In genomic region chr1:33470495-33471012, GRCh38 we compare ENCODE assay signal across 8 cellular contexts. TPM values are rescaled to one million over a fixed set of nuclear protein-coding genes. Genes with fewer than 3 reads are reported as not detected.
A peak's percentile ranks its signal among the peaks of the same experiment; 100 is the strongest.
DNase-seq lines count a peak whose midpoint lies in the region; ATAC-seq, FAIRE-seq and TF ChIP-seq lines count a peak whose summit lies in the region.

No MANE protein-coding gene starts in this region.

- peak; percentile 48; the same call in 1 of the 2 replicates for TF ChIP-seq RAD21 in HepG2 (CRISPR knock-in tag; IDR thresholded peaks at IDR 0.05)

- no peak for TF ChIP-seq EP300 in HepG2 (IDR thresholded peaks at IDR 0.05; ENCODE audit: low read depth in 2 of 2, low read length in 2 of 2)
- no peak for TF ChIP-seq EP300 in HepG2 (CRISPR knock-in tag; IDR thresholded peaks at IDR 0.05; ENCODE audit: borderline replicate concordance)

- no peak overlapping the region for H3K27ac ChIP-seq in colonic mucosa
- H3K27ac ChIP-seq in HepG2 (ENCODE audit: extremely low read length, insufficient read depth, low read length) = no peak overlapping the region

- no peak overlapping the region for H3K4me3 ChIP-seq in colonic mucosa
- no peak overlapping the region for H3K4me3 ChIP-seq in HepG2 (replicated peaks in 1 of 3; ENCODE audit: insufficient read depth in 1 of 3, low read depth in 2 of 3, low read length in 3 of 3)

- H3K79me2 ChIP-seq in HepG2 (ENCODE audit: insufficient read depth, low read length) = peaks cover 4% of the 10 kb centered on the region

- H3K36me3 ChIP-seq in colonic mucosa = no peaks in the 10 kb centered on the region
- no peaks in the 10 kb centered on the region for H3K36me3 ChIP-seq in HepG2 (replicated peaks in 1 of 2; ENCODE audit: control insufficient read depth in 1 of 2, insufficient read depth in 2 of 2, low read length in 2 of 2)

- BruUV-seq in HepG2 (replicated peaks; lab: Mats Ljungman, UMichigan) = no TSS peak

- TF ChIP-seq POLR2A in HepG2 (IDR thresholded peaks at IDR 0.05; ENCODE audit: insufficient read depth in 1 of 2, low read depth in 2 of 2, low read length in 2 of 2) = no peak

- POLR2A ChIA-PET in HepG2 (lab: Yijun Ruan, JAX) = no interaction called here

- peak overlapping the region; percentile 34; the same call in 1 of the 2 replicates for H3K4me2 ChIP-seq in HepG2 (ENCODE audit: low read depth, low read length)

- H3K27me3 ChIP-seq in colonic mucosa (no peaks in the 10 kb centered on the region), HepG2 (ENCODE audit: control insufficient read depth in 1 of 2, insufficient read depth in 2 of 2, low read length in 2 of 2) (peaks cover 0 to 3% of the 10 kb centered on the region in 2 experiments; a peak in 2 of 5 replicates)

- H4K20me1 ChIP-seq in HepG2 (ENCODE audit: insufficient read depth, low read length) = no peaks in the 10 kb centered on the region

- no peak overlapping the region for H3K9ac ChIP-seq in colonic mucosa (ENCODE audit: low read depth in 2 of 2, low read length in 2 of 2)
- no peak overlapping the region for H3K9ac ChIP-seq in HepG2 (ENCODE audit: insufficient read depth, low read depth, low read length)

- FAIRE-seq in HepG2 (lab: Jason Lieb, UNC) = peak; percentile 80

- no peaks in the 10 kb centered on the region for H3K4me1 ChIP-seq in colonic mucosa
- peaks cover 29% of the 10 kb centered on the region for H3K4me1 ChIP-seq in HepG2 (ENCODE audit: insufficient read depth, low read length)

- H3K9me3 ChIP-seq in colonic mucosa (no peaks in the 10 kb centered on the region), HepG2 (ENCODE audit: low read length) (no peaks in the 10 kb centered on the region)

- in situ Hi-C loops in HepG2 (cut with HindIII; ENCODE audit: extremely low pct_ligation_motif_present, low pct_unique_long_range_greater_than_20kb) = no loop called here

- intact Hi-C loops in colonic mucosa (cut with DNase I) (no loop called here), HepG2 (cut with micrococcal nuclease; ENCODE audit: unreplicated experiment) (loop anchor here (2.0 to 5.0 kb wide), 2 partner anchors 176 to 343 kb away; no protein-coding TSS in a partner anchor)

- no peak overlapping the region for H2AFZ ChIP-seq in HepG2 (ENCODE audit: low read length)

- TF ChIP-seq CTCF in colonic mucosa (IDR thresholded peaks at IDR 0.05) (peak; percentile 64), HepG2 (CRISPR knock-in tag; IDR thresholded peaks at IDR 0.05) (peak; percentile 87)

- CTCF ChIA-PET in HepG2 (lab: Yijun Ruan, JAX; ENCODE audit: low intra/inter-chr PET ratio, low total read pairs) = interaction anchor here (1.7 kb wide), 1 partner anchor 175 kb away, joined by 8 read pairs; no protein-coding TSS in a partner anchor

- WGBS in HepG2 (ENCODE audit: low lambda C conversion rate) = 7% methylated on average over 10 of the region's 11 CpGs

- peak; percentile 35 for ATAC-seq in HG02884 (IDR thresholded peaks at IDR 0.05; ENCODE audit: unreplicated experiment)
- peak; percentile 52 for ATAC-seq in HepG2
- no peak for ATAC-seq in GM21390 (IDR thresholded peaks at IDR 0.05; ENCODE audit: unreplicated experiment)

- peak; percentile 92 for DNase-seq in DMS 273 (lab: John Stamatoyannopoulos, UW; ENCODE audit: unreplicated experiment)
- peak; percentile 82 for DNase-seq in NCI-H345 (lab: John Stamatoyannopoulos, UW)
- peak; percentile 32 for DNase-seq in activated CD4-positive, alpha-beta T cell treated with anti-CD3 and anti-CD28 coated beads for 1 hour
- DNase-seq in colonic mucosa = peak; percentile 75
- DNase-seq in HepG2 (ENCODE audit: low spot score) = peak; percentile 60
- peak; percentile 54 for DNase-seq in stimulated activated CD4-positive, alpha-beta T cell treated with anti-CD3 and anti-CD28 coated beads, Interleukin-4, amount 100 ng/mL, for 24 hours

TF ChIP-seq in HepG2, 621 proteins besides CTCF, POLR2A, EP300 and RAD21 (continues in another document):
- TF ChIP-seq CHD2 (IDR thresholded peaks at IDR 0.05; ENCODE audit: low read depth, low read length) (no peak), ZNF292 (CRISPR knock-in tag; IDR thresholded peaks at IDR 0.05; ENCODE audit: borderline replicate concordance, low read depth) (no peak), ZNF580 (CRISPR knock-in tag; IDR thresholded peaks at IDR 0.05; ENCODE audit: borderline replicate concordance, low read depth) (0 out of 2 replicates have a peak, but pooled peaks have one; percentile 26), ZNF766 (CRISPR knock-in tag; IDR thresholded peaks at IDR 0.05; ENCODE audit: borderline replicate concordance) (no peak), FOSL2 (CRISPR knock-in tag; IDR thresholded peaks at IDR 0.05) (0 out of 2 replicates have a peak, but pooled peaks have one; percentile 17), RXRA (CRISPR knock-in tag; IDR thresholded peaks at IDR 0.05) (peak; percentile 63; the same call in 1 of the 2 replicates), ZNF335 (CRISPR knock-in tag; IDR thresholded peaks at IDR 0.05) (0 out of 2 replicates have a peak, but pooled peaks have one; percentile 13), DR1 (CRISPR knock-in tag; IDR thresholded peaks at IDR 0.05) (no peak)

RNA-seq across cellular contexts. Expression of gene ZSCAN20, which starts 1.9 kb away (rescaled TPM):
- total RNA-seq in colonic mucosa (1 to 10 TPM; 5.0 to 5.4 TPM), HepG2 (2016; rRNA removed; fragmentation: Illumina TruSeq; extraction: Trizol) (2.8 TPM in 2 replicates)
- total RNA-seq in HepG2 (2016; cell fraction: cytosol; rRNA removed; fragmentation: Illumina TruSeq; extraction: Trizol; ENCODE audit: low read depth) = 0.40 and 0.44 TPM in 2 replicates
- total RNA-seq in HepG2 (2016; cell fraction: insoluble cytoplasmic fraction; rRNA removed; fragmentation: Illumina TruSeq; extraction: Trizol) = 2.6 and 2.9 TPM in 2 replicates
- 0.69 and 1.1 TPM in 2 replicates for total RNA-seq in HepG2 (2016; cell fraction: membrane; rRNA removed; fragmentation: Illumina TruSeq; extraction: Trizol)
- 3.5 and 4.5 TPM in 2 replicates for total RNA-seq in HepG2 (2016; cell fraction: nucleus; rRNA removed; fragmentation: Illumina TruSeq; extraction: Trizol)
- 1.1 and 1.3 TPM in 2 replicates for polyA plus RNA-seq in HepG2 (2011; rRNA removed)
- 0.56 and 0.94 TPM in 2 replicates for polyA plus RNA-seq in HepG2 (2011; cell fraction: cytosol; rRNA removed)
- polyA plus RNA-seq in HepG2 (2011; cell fraction: nucleus; rRNA removed) = 3.0 TPM in 2 replicates
- polyA plus RNA-seq in HepG2 (2012) = 1.1 and 1.6 TPM in 2 replicates
- 0.07 and 0.16 TPM in 2 replicates for polyA plus RNA-seq in HepG2 (2016; cell fraction: cytosol; fragmentation: Illumina TruSeq; extraction: Trizol; ENCODE audit: low read depth)
- 0.71 and 0.93 TPM in 2 replicates for polyA plus RNA-seq in HepG2 (2016; cell fraction: insoluble cytoplasmic fraction; fragmentation: Illumina TruSeq; extraction: Trizol; ENCODE audit: low read depth)
- polyA plus RNA-seq in HepG2 (2016; cell fraction: membrane; fragmentation: Illumina TruSeq; extraction: Trizol; ENCODE audit: low read depth) = 0.31 and 0.36 TPM in 2 replicates
- polyA plus RNA-seq in HepG2 (2016; cell fraction: nucleus; fragmentation: Illumina TruSeq; extraction: Trizol; ENCODE audit: insufficient read depth, low read depth) = 3.3 and 4.0 TPM in 2 replicates
- polyA minus RNA-seq in HepG2 (2011; rRNA and poly(A)+ RNA removed; ENCODE audit: low replicate concordance) = 3.6 and 6.6 TPM in 2 replicates
- 1.8 and 2.0 TPM in 2 replicates for polyA minus RNA-seq in HepG2 (2011; cell fraction: cytosol; rRNA and poly(A)+ RNA removed)
- 4.9 and 6.6 TPM in 2 replicates for polyA minus RNA-seq in HepG2 (2011; cell fraction: nucleus; rRNA and poly(A)+ RNA removed)

RNA-seq across cellular contexts. Expression of gene PHC2, which starts 39.7 kb away (rescaled TPM):
- 10 to 100 TPM; 60.6 to 74.8 TPM for total RNA-seq in colonic mucosa
- total RNA-seq in HepG2 (2016; rRNA removed; fragmentation: Illumina TruSeq; extraction: Trizol) = 52.5 and 53.5 TPM in 2 replicates
- 37.8 and 42.1 TPM in 2 replicates for total RNA-seq in HepG2 (2016; cell fraction: cytosol; rRNA removed; fragmentation: Illumina TruSeq; extraction: Trizol; ENCODE audit: low read depth)
- 44.7 and 53.5 TPM in 2 replicates for total RNA-seq in HepG2 (2016; cell fraction: insoluble cytoplasmic fraction; rRNA removed; fragmentation: Illumina TruSeq; extraction: Trizol)
- 102 and 120 TPM in 2 replicates for total RNA-seq in HepG2 (2016; cell fraction: membrane; rRNA removed; fragmentation: Illumina TruSeq; extraction: Trizol)
- 27.9 and 32.8 TPM in 2 replicates for total RNA-seq in HepG2 (2016; cell fraction: nucleus; rRNA removed; fragmentation: Illumina TruSeq; extraction: Trizol)
- polyA plus RNA-seq in HepG2 (2011; rRNA removed) = 84.9 and 100 TPM in 2 replicates
- 86.4 and 90.4 TPM in 2 replicates for polyA plus RNA-seq in HepG2 (2011; cell fraction: cytosol; rRNA removed)
- 83.8 and 90.8 TPM in 2 replicates for polyA plus RNA-seq in HepG2 (2011; cell fraction: nucleus; rRNA removed)
- polyA plus RNA-seq in HepG2 (2012) = 70.9 and 73.7 TPM in 2 replicates
- polyA plus RNA-seq in HepG2 (2016; cell fraction: cytosol; fragmentation: Illumina TruSeq; extraction: Trizol; ENCODE audit: low read depth) = 41.6 and 55.3 TPM in 2 replicates
- 61.1 and 69.9 TPM in 2 replicates for polyA plus RNA-seq in HepG2 (2016; cell fraction: insoluble cytoplasmic fraction; fragmentation: Illumina TruSeq; extraction: Trizol; ENCODE audit: low read depth)
- polyA plus RNA-seq in HepG2 (2016; cell fraction: membrane; fragmentation: Illumina TruSeq; extraction: Trizol; ENCODE audit: low read depth) = 98.3 and 114 TPM in 2 replicates
- polyA plus RNA-seq in HepG2 (2016; cell fraction: nucleus; fragmentation: Illumina TruSeq; extraction: Trizol; ENCODE audit: insufficient read depth, low read depth) = 62.2 and 63.0 TPM in 2 replicates
- 24.7 and 72.3 TPM in 2 replicates for polyA minus RNA-seq in HepG2 (2011; rRNA and poly(A)+ RNA removed; ENCODE audit: low replicate concordance)
- polyA minus RNA-seq in HepG2 (2011; cell fraction: cytosol; rRNA and poly(A)+ RNA removed) = 33.1 and 41.3 TPM in 2 replicates
- polyA minus RNA-seq in HepG2 (2011; cell fraction: nucleus; rRNA and poly(A)+ RNA removed) = 23.3 and 28.7 TPM in 2 replicates

Comparison
In these comparisons a context has a peak if more than half of its experiments do, and no peak if none do; other contexts are left out.
1. DNase-seq: peak in every context shown above with its lines; median percentile 92 in DMS 273; 82 in NCI-H345; 75 in colonic mucosa; 60 in HepG2; 54 in stimulated activated CD4-positive, alpha-beta T cell treated with anti-CD3 and anti-CD28 coated beads, Interleukin-4, amount 100 ng/mL, for 24 hours; 32 in activated CD4-positive, alpha-beta T cell treated with anti-CD3 and anti-CD28 coated beads for 1 hour.